ENCODE assay signal across 22 cellular contexts in the genomic region with DNA sequence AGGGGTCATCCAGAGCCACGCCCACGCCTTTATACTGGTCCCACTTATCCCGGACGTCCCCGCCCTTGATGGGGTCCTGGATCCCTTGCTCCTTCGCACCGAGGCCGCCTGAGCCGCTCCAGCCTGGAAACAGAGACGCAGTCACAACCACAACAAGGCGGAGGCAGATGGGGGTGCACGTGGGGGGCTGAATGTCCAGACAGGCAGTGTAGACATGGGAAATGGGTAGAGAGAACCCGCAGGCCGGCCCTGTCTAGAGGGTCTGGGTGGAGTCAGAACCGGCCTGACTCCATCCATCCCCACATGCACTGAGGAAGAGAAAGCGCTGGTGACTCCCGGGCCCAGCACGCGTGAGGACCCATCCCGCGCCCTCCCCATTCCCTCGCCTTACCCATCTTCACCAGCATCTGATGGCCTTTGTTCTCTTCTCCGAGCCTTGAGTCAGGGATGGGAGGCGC. TPM values are rescaled to one million over a fixed set of nuclear protein-coding genes. Genes with fewer than 3 reads are reported as not detected.
A peak's percentile ranks its signal among the peaks of the same experiment; 100 is the strongest.
DNase-seq lines count a peak whose midpoint lies in the region; ATAC-seq, FAIRE-seq and TF ChIP-seq lines count a peak whose summit lies in the region.
"Had no signal": no experiment of that assay in that cellular context is flagged by ENCODE, and none has a peak within 500 bp of the region (broad histone marks: within the 10 kb centered on the region; RNA-seq: fewer than 3 reads in every experiment).

No MANE protein-coding gene starts in this region.

- H3K4me1 ChIP-seq in GM12878 (ENCODE audit: control insufficient read depth, insufficient read depth, low read length) = no peaks in the 10 kb centered on the region
- H3K4me1 ChIP-seq in osteoblast (ENCODE audit: insufficient read depth, low read length) = no peaks in the 10 kb centered on the region
- no peaks in the 10 kb centered on the region for H3K4me1 ChIP-seq in body of pancreas
- H3K4me1 ChIP-seq: Caco-2, SJCRH30 had no signal

- ATAC-seq in GM12878 (no peak), body of pancreas (no peak), GM18858 (IDR thresholded peaks at IDR 0.05; ENCODE audit: unreplicated experiment) (no peak)
- ATAC-seq: Panc1 had no signal

- intact Hi-C loops in GM12878 (cut with micrococcal nuclease; ENCODE audit: unreplicated experiment) (no loop called here), body of pancreas (cut with DNase I) (no loop called here)

- H3K9ac ChIP-seq in GM12878 (ENCODE audit: control insufficient read depth, insufficient read depth, low read length) = no peak overlapping the region
- H3K9ac ChIP-seq: BLaER1 treated with 17β-estradiol and CSF1 and Interleukin-3, amounts not matched to agents 10 nM and 100 nM had no signal

- TF ChIP-seq RAD21 in GM12878 (IDR thresholded peaks at IDR 0.05; ENCODE audit: insufficient read depth, low read depth, low read length) = no peak

- SMC1A ChIA-PET in GM12878 (lab: Charles Lee; ENCODE audit: uncharacterized antibody, unreplicated experiment) = no interaction called here

- TF ChIP-seq POLR2A in GM12878 (IDR thresholded peaks at IDR 0.05; ENCODE audit: low read depth, low read length) = 0 out of 2 replicates have a peak, but pooled peaks have one; percentile 3
- TF ChIP-seq POLR2A in body of pancreas (IDR thresholded peaks at IDR 0.05) = no peak

- RAD21 ChIA-PET in GM12878 (lab: Charles Lee; ENCODE audit: unreplicated experiment) = no interaction called here

- H4K20me1 ChIP-seq in GM12878 (ENCODE audit: control insufficient read depth, insufficient read depth) (no peaks in the 10 kb centered on the region), osteoblast (ENCODE audit: insufficient read depth, low read length) (peaks cover 12% of the 10 kb centered on the region)

- in situ Hi-C loops in GM12878 (cut with MboI) = no loop called here

- no peak for FAIRE-seq in GM12878 (lab: Jason Lieb, UNC)
- FAIRE-seq: GM12892 had no signal

- POLR2A ChIA-PET in GM12878 (lab: Charles Lee) = no interaction called here

- H3K27me3 ChIP-seq in GM12878 (replicated peaks in 1 of 2; ENCODE audit: control insufficient read depth in 2 of 2, insufficient read depth in 2 of 2, low read length in 1 of 2) (no peaks in the 10 kb centered on the region), osteoblast (ENCODE audit: insufficient read depth, low read length) (no peaks in the 10 kb centered on the region), body of pancreas (no peaks in the 10 kb centered on the region)
- H3K27me3 ChIP-seq: BLaER1 treated with 17β-estradiol and CSF1 and Interleukin-3, amounts not matched to agents 10 nM and 100 nM; SJCRH30 had no signal

- BruUV-seq in GM12878 (replicated peaks; lab: Mats Ljungman, UMichigan) = no TSS peak

- TF ChIP-seq CTCF in GM20000 (IDR thresholded peaks at IDR 0.05; ENCODE audit: extremely low read depth, missing control alignments) = no peak
- TF ChIP-seq CTCF in GM12878 (IDR thresholded peaks at IDR 0.05 in 2 of 3, conservative IDR thresholded peaks at IDR 0.05 in 1 of 3; ENCODE audit: control insufficient read depth in 2 of 3, extremely low read depth in 1 of 3, insufficient read depth in 1 of 3, low read depth in 3 of 3, low read length in 3 of 3) = no peak
- no peak for TF ChIP-seq CTCF in osteoblast (IDR thresholded peaks at IDR 0.05; ENCODE audit: extremely low read depth, low read depth, low read length)
- no peak for TF ChIP-seq CTCF in body of pancreas (IDR thresholded peaks at IDR 0.05)

- TF ChIP-seq EP300 in GM12878 (IDR thresholded peaks at IDR 0.05; ENCODE audit: borderline replicate concordance in 1 of 2, control insufficient read depth in 1 of 2, low read depth in 2 of 2, low read length in 2 of 2) = no peak

- peak; percentile 40 for DNase-seq in D341Med (ENCODE audit: low spot score)
- DNase-seq in GM20000 (ENCODE audit: low spot score) = peak; percentile 24
- DNase-seq in GM12878 (ENCODE audit: low read depth, low spot score) = no peak
- DNase-seq in osteoblast (ENCODE audit: insufficient read length, low spot score, missing footprints) = peak; percentile 76
- DNase-seq in NCI-H510A treated with DMSO at 0.1 percent for 48 hours (lab: John Stamatoyannopoulos, UW) = no peak
- DNase-seq in body of pancreas = no peak
- DNase-seq: Caco-2; CD4-positive, alpha-beta memory T cell; DND-41; H9; Kasumi-1; NCI-H1694; NCI-H2171; NCI-H345; NCI-H524 treated with DMSO at 0.1 percent for 48 hours; NCI-H82; SJCRH30 had no signal

- WGBS in GM12878 (ENCODE audit: insufficient coverage, insufficient replicate concordance, low lambda C conversion rate, missing lambda C conversion rate) = 98% methylated on average over 23 of the region's 24 CpGs
- 95 to 96% methylated on average over 15 to 24 of the region's 24 CpGs for WGBS in body of pancreas, 2 donors

- CTCF ChIA-PET in GM12878 (lab: Yijun Ruan, JAX) = no interaction called here

- H3K9me3 ChIP-seq in GM12878 (replicated peaks; ENCODE audit: control insufficient read depth, insufficient read depth, low read length) (no peaks in the 10 kb centered on the region), osteoblast (ENCODE audit: low read depth, low read length) (no peaks in the 10 kb centered on the region), body of pancreas (no peaks in the 10 kb centered on the region)
- H3K9me3 ChIP-seq: BLaER1 treated with 17β-estradiol and CSF1 and Interleukin-3, amounts not matched to agents 10 nM and 100 nM; Caco-2; SJCRH30 had no signal

- H3K27ac ChIP-seq in GM12878 (ENCODE audit: control insufficient read depth, insufficient read depth) (no peak overlapping the region), osteoblast (ENCODE audit: low read depth, low read length) (no peak overlapping the region), body of pancreas (no peak overlapping the region)
- H3K27ac ChIP-seq: BLaER1 treated with 17β-estradiol and CSF1 and Interleukin-3, amounts not matched to agents 10 nM and 100 nM; SJCRH30 had no signal

- H3K36me3 ChIP-seq in GM12878 (ENCODE audit: control insufficient read depth in 2 of 2, insufficient read depth in 2 of 2, low read length in 1 of 2) (peaks cover 27 to 58% of the 10 kb centered on the region in 2 experiments), osteoblast (ENCODE audit: insufficient read depth, low read length) (peaks cover 69% of the 10 kb centered on the region), body of pancreas (replicated peaks in 1 of 2; ENCODE audit: insufficient read depth in 1 of 2, low read depth in 2 of 2) (peaks cover 25 to 38% of the 10 kb centered on the region in 2 donors)

- H3K79me2 ChIP-seq in GM12878 (ENCODE audit: control insufficient read depth, insufficient read depth, low read length) (no peaks in the 10 kb centered on the region), osteoblast (ENCODE audit: insufficient read depth, low read length) (no peaks in the 10 kb centered on the region)

- no peak overlapping the region for H3K4me2 ChIP-seq in GM12878 (ENCODE audit: control insufficient read depth, insufficient read depth)
- no peak overlapping the region for H3K4me2 ChIP-seq in osteoblast (ENCODE audit: insufficient read depth, low read length)
- H3K4me2 ChIP-seq: BLaER1 treated with 17β-estradiol and CSF1 and Interleukin-3, amounts not matched to agents 10 nM and 100 nM had no signal

- H3K4me3 ChIP-seq in GM12878 = no peak overlapping the region
- no peak overlapping the region for H3K4me3 ChIP-seq in osteoblast (ENCODE audit: insufficient read depth, low read length)
- no peak overlapping the region for H3K4me3 ChIP-seq in body of pancreas
- H3K4me3 ChIP-seq: BLaER1 treated with 17β-estradiol and CSF1 and Interleukin-3, amounts not matched to agents 10 nM and 100 nM; SJCRH30 had no signal

- H2AFZ ChIP-seq in GM12878 (ENCODE audit: control insufficient read depth, low read depth, low read length) (no peak overlapping the region), osteoblast (ENCODE audit: low read length) (no peak overlapping the region)

RNA-seq across cellular contexts. Expression of gene CHERP, which starts 23.0 kb away (rescaled TPM):
- total RNA-seq in GM12878 (2013; cell fraction: nucleolus; rRNA removed) = 47.2 and 55.4 TPM in 2 replicates
- 3.6 and 4.9 TPM in 2 replicates for total RNA-seq in GM12878 (2014; rRNA removed)
- total RNA-seq in GM12878 (2014; rRNA removed; fragmentation: Illumina TruSeq; extraction: Trizol) = 6.8 and 7.2 TPM in 2 replicates
- 57.5 and 65.3 TPM in 2 replicates for total RNA-seq in GM12878 (2021)
- 13.6 TPM for polyA plus RNA-seq in GM12878 (2011; ENCODE audit: low read depth)
- 3.2 and 5.1 TPM in 2 replicates for polyA plus RNA-seq in GM12878 (2011; rRNA removed)
- 7.8 and 8.6 TPM in 2 replicates for polyA plus RNA-seq in GM12878 (2011; cell fraction: cytosol; rRNA removed)
- polyA plus RNA-seq in GM12878 (2011; cell fraction: nucleus; rRNA removed) = 45.6 and 76.2 TPM in 2 replicates
- polyA plus RNA-seq in GM12878 (2012) = 34.7 and 37.6 TPM in 2 replicates
- 3.5 and 17.6 TPM in 2 replicates for polyA plus RNA-seq in GM12878 (2014; fragmentation: Illumina TruSeq; extraction: Trizol)
- 1 to 10 TPM in 1 of 2 experiments, under 1 TPM in 1; 0.66 to 1.7 TPM for polyA plus RNA-seq in GM12878 (2014; fragmentation: Nextera tagmentation; extraction: Ambion mirVana)
- 24.0 and 42.2 TPM in 2 replicates for polyA plus RNA-seq in GM12878 (2014; rRNA removed)
- polyA plus RNA-seq in GM12878 (2016; fragmentation: Nextera tagmentation; extraction: Ambion mirVana) = 10 to 100 TPM; 47.1 to 49.4 TPM
- polyA minus RNA-seq in GM12878 (2011; rRNA and poly(A)+ RNA removed) = 4.5 and 8.6 TPM in 2 replicates
- 9.5 and 14.8 TPM in 2 replicates for polyA minus RNA-seq in GM12878 (2011; cell fraction: cytosol; rRNA and poly(A)+ RNA removed)
- polyA minus RNA-seq in GM12878 (2011; cell fraction: nucleus; rRNA and poly(A)+ RNA removed) = 15.5 and 27.3 TPM in 2 replicates
- total RNA-seq in osteoblast = 5.8 and 6.5 TPM in 2 replicates
- 10 to 100 TPM in 1 of 2 donors, 1 to 10 TPM in 1; 8.6 to 34.9 TPM for total RNA-seq in body of pancreas

RNA-seq across cellular contexts. Expression of gene C19orf44, which starts 23.1 kb away (rescaled TPM):
- 21.6 and 25.8 TPM in 2 replicates for total RNA-seq in GM12878 (2013; cell fraction: nucleolus; rRNA removed)
- total RNA-seq in GM12878 (2014; rRNA removed) (2.0 and 2.1 TPM in 2 replicates), GM12878 (2014; rRNA removed; fragmentation: Illumina TruSeq; extraction: Trizol) (2.7 and 3.3 TPM in 2 replicates), GM12878 (2021) (3.1 and 3.8 TPM in 2 replicates), osteoblast (7.2 and 7.7 TPM in 2 replicates), body of pancreas (10 to 100 TPM in 1 of 2 donors, 1 to 10 TPM in 1; 4.9 to 14.8 TPM)
- 0.84 TPM for polyA plus RNA-seq in GM12878 (2011; ENCODE audit: low read depth)
- polyA plus RNA-seq in GM12878 (2011; rRNA removed) (2.5 and 3.0 TPM in 2 replicates), GM12878 (2014; fragmentation: Illumina TruSeq; extraction: Trizol) (3.6 and 5.2 TPM in 2 replicates), GM12878 (2014; fragmentation: Nextera tagmentation; extraction: Ambion mirVana) (under 1 TPM; 0.26 to 0.31 TPM), GM12878 (2014; rRNA removed) (4.1 and 5.4 TPM in 2 replicates), GM12878 (2016; fragmentation: Nextera tagmentation; extraction: Ambion mirVana) (1 to 10 TPM; 3.9 to 4.0 TPM)
- 3.5 and 3.7 TPM in 2 replicates for polyA plus RNA-seq in GM12878 (2011; cell fraction: cytosol; rRNA removed)
- polyA plus RNA-seq in GM12878 (2011; cell fraction: nucleus; rRNA removed) = 8.7 and 9.7 TPM in 2 replicates
- polyA plus RNA-seq in GM12878 (2012) = 3.8 and 4.0 TPM in 2 replicates
- 1.3 and 2.3 TPM in 2 replicates for polyA minus RNA-seq in GM12878 (2011; rRNA and poly(A)+ RNA removed)
- polyA minus RNA-seq in GM12878 (2011; cell fraction: cytosol; rRNA and poly(A)+ RNA removed) = 2.5 and 3.3 TPM in 2 replicates
- 2.7 and 3.9 TPM in 2 replicates for polyA minus RNA-seq in GM12878 (2011; cell fraction: nucleus; rRNA and poly(A)+ RNA removed)

RNA-seq across cellular contexts. Expression of gene CALR3, which starts 23.3 kb away (rescaled TPM):
- total RNA-seq in GM12878 (2013; cell fraction: nucleolus; rRNA removed) = not detected in 2 replicates
- total RNA-seq in GM12878 (2014; rRNA removed) (0.11 TPM in 2 replicates), GM12878 (2014; rRNA removed; fragmentation: Illumina TruSeq; extraction: Trizol) (0.18 and 0.45 TPM in 2 replicates), GM12878 (2021) (0.19 TPM in 1 of 2 replicates, not detected in the other), osteoblast (not detected in 2 replicates), body of pancreas (not detected)
- not detected for polyA plus RNA-seq in GM12878 (2011; ENCODE audit: low read depth)
- polyA plus RNA-seq in GM12878 (2011; rRNA removed) (0.05 TPM in 1 of 2 replicates, not detected in the other), GM12878 (2014; fragmentation: Illumina TruSeq; extraction: Trizol) (0.35 and 0.43 TPM in 2 replicates), GM12878 (2014; fragmentation: Nextera tagmentation; extraction: Ambion mirVana) (under 1 TPM; 0.10 to 0.13 TPM), GM12878 (2014; rRNA removed) (0.12 and 0.14 TPM in 2 replicates), GM12878 (2016; fragmentation: Nextera tagmentation; extraction: Ambion mirVana) (under 1 TPM in 1 of 2 experiments, not detected in 1; 0.31 TPM)
- 0.06 TPM in 1 of 2 replicates, not detected in the other for polyA plus RNA-seq in GM12878 (2011; cell fraction: cytosol; rRNA removed)
- polyA plus RNA-seq in GM12878 (2011; cell fraction: nucleus; rRNA removed) = not detected in 2 replicates
- polyA plus RNA-seq in GM12878 (2012) = not detected in 2 replicates
- not detected in 2 replicates for polyA minus RNA-seq in GM12878 (2011; rRNA and poly(A)+ RNA removed)
- not detected in 2 replicates for polyA minus RNA-seq in GM12878 (2011; cell fraction: cytosol; rRNA and poly(A)+ RNA removed)
- polyA minus RNA-seq in GM12878 (2011; cell fraction: nucleus; rRNA and poly(A)+ RNA removed) = not detected in 2 replicates
- total RNA-seq: Caco-2; CD4-positive, alpha-beta memory T cell; MCF 10A; SJCRH30 had no signal
- polyA plus RNA-seq: CD4-positive, alpha-beta memory T cell had no signal

RNA-seq across cellular contexts. Expression of gene EPS15L1, which starts 47.5 kb away (rescaled TPM):
- total RNA-seq in GM12878 (2013; cell fraction: nucleolus; rRNA removed) = 105 and 117 TPM in 2 replicates
- 11.3 and 11.4 TPM in 2 replicates for total RNA-seq in GM12878 (2014; rRNA removed)
- total RNA-seq in GM12878 (2014; rRNA removed; fragmentation: Illumina TruSeq; extraction: Trizol) = 15.9 and 16.7 TPM in 2 replicates
- 43.5 and 50.4 TPM in 2 replicates for total RNA-seq in GM12878 (2021)
- polyA plus RNA-seq in GM12878 (2011; ENCODE audit: low read depth) = 14.0 TPM
- 7.2 and 19.1 TPM in 2 replicates for polyA plus RNA-seq in GM12878 (2011; rRNA removed)
- 15.6 and 16.9 TPM in 2 replicates for polyA plus RNA-seq in GM12878 (2011; cell fraction: cytosol; rRNA removed)
- 32.3 and 38.7 TPM in 2 replicates for polyA plus RNA-seq in GM12878 (2011; cell fraction: nucleus; rRNA removed)
- 34.0 and 35.2 TPM in 2 replicates for polyA plus RNA-seq in GM12878 (2012)
- 20.4 and 24.1 TPM in 2 replicates for polyA plus RNA-seq in GM12878 (2014; fragmentation: Illumina TruSeq; extraction: Trizol)
- 1 to 10 TPM; 5.9 to 7.6 TPM for polyA plus RNA-seq in GM12878 (2014; fragmentation: Nextera tagmentation; extraction: Ambion mirVana)
- 20.4 and 25.3 TPM in 2 replicates for polyA plus RNA-seq in GM12878 (2014; rRNA removed)
- 10 to 100 TPM; 41.3 to 43.3 TPM for polyA plus RNA-seq in GM12878 (2016; fragmentation: Nextera tagmentation; extraction: Ambion mirVana)
- 21.1 and 23.7 TPM in 2 replicates for polyA minus RNA-seq in GM12878 (2011; rRNA and poly(A)+ RNA removed)
- polyA minus RNA-seq in GM12878 (2011; cell fraction: cytosol; rRNA and poly(A)+ RNA removed) = 10.7 and 12.6 TPM in 2 replicates
- polyA minus RNA-seq in GM12878 (2011; cell fraction: nucleus; rRNA and poly(A)+ RNA removed) = 20.1 and 45.2 TPM in 2 replicates
- total RNA-seq in osteoblast = 13.8 and 15.2 TPM in 2 replicates
- 10 to 100 TPM in 1 of 2 donors, 1 to 10 TPM in 1; 9.1 to 20.8 TPM for total RNA-seq in body of pancreas

RNA-seq across cellular contexts. Expression of gene SLC35E1, which starts 53.0 kb away (rescaled TPM):
- total RNA-seq in GM12878 (2013; cell fraction: nucleolus; rRNA removed) = 130 and 131 TPM in 2 replicates
- total RNA-seq in GM12878 (2014; rRNA removed) (24.7 and 26.5 TPM in 2 replicates), GM12878 (2014; rRNA removed; fragmentation: Illumina TruSeq; extraction: Trizol) (20.1 and 20.4 TPM in 2 replicates), GM12878 (2021) (30.9 and 33.7 TPM in 2 replicates), osteoblast (38.0 and 41.5 TPM in 2 replicates), body of pancreas (10 to 100 TPM; 27.0 to 66.3 TPM)
- 23.4 TPM for polyA plus RNA-seq in GM12878 (2011; ENCODE audit: low read depth)
- polyA plus RNA-seq in GM12878 (2011; rRNA removed) (28.7 and 37.7 TPM in 2 replicates), GM12878 (2014; fragmentation: Illumina TruSeq; extraction: Trizol) (20.5 and 23.8 TPM in 2 replicates), GM12878 (2014; fragmentation: Nextera tagmentation; extraction: Ambion mirVana) (10 to 100 TPM; 11.3 to 15.1 TPM), GM12878 (2014; rRNA removed) (19.6 and 26.7 TPM in 2 replicates), GM12878 (2016; fragmentation: Nextera tagmentation; extraction: Ambion mirVana) (10 to 100 TPM; 12.6 to 20.0 TPM)
- polyA plus RNA-seq in GM12878 (2011; cell fraction: cytosol; rRNA removed) = 42.7 and 47.6 TPM in 2 replicates
- polyA plus RNA-seq in GM12878 (2011; cell fraction: nucleus; rRNA removed) = 45.6 and 46.8 TPM in 2 replicates
- polyA plus RNA-seq in GM12878 (2012) = 32.1 and 35.8 TPM in 2 replicates
- 96.4 and 132 TPM in 2 replicates for polyA minus RNA-seq in GM12878 (2011; rRNA and poly(A)+ RNA removed)
- polyA minus RNA-seq in GM12878 (2011; cell fraction: cytosol; rRNA and poly(A)+ RNA removed) = 29.0 and 31.5 TPM in 2 replicates
- 27.3 and 43.1 TPM in 2 replicates for polyA minus RNA-seq in GM12878 (2011; cell fraction: nucleus; rRNA and poly(A)+ RNA removed)

Comparison
In these comparisons a context has a peak if more than half of its experiments do, and no peak if none do; other contexts are left out.
1. DNase-seq: peak in D341Med (single experiment), GM20000 (single experiment) and osteoblast (single experiment); none in GM12878 (single experiment), NCI-H510A treated with DMSO at 0.1 percent for 48 hours (single experiment) and body of pancreas (0 of 4).